Comparison of ENCODE assay signal across 8 cellular contexts in genomic region chr12:120199595-120200306, GRCh38. TPM values are rescaled to one million over a fixed set of nuclear protein-coding genes. Genes with fewer than 3 reads are reported as not detected.
A peak's percentile ranks its signal among the peaks of the same experiment; 100 is the strongest.
DNase-seq lines count a peak whose midpoint lies in the region; ATAC-seq and TF ChIP-seq lines count a peak whose summit lies in the region.

No MANE protein-coding gene starts in this region.

- H2BK15ac ChIP-seq in neuronal stem cell (ENCODE audit: low read length), result no peak overlapping the region

- WGBS in esophagus muscularis mucosa, result 33% methylated on average over 6 of the region's 12 CpGs
- no CpG with 5 or more reads among the region's 12 CpGs for WGBS in neuronal stem cell (ENCODE audit: extremely low coverage in 2 of 2, insufficient read length in 2 of 2, insufficient replicate concordance in 1 of 2), 2 donors

- H3K79me1 ChIP-seq in neuronal stem cell (ENCODE audit: low read depth, low read length), result peaks cover 7% of the 10 kb centered on the region

- no peak overlapping the region for H2AFZ ChIP-seq in neuronal stem cell (ENCODE audit: low read length)

- no peaks in the 10 kb centered on the region for H3K27me3 ChIP-seq in esophagus muscularis mucosa
- no peaks in the 10 kb centered on the region for H3K27me3 ChIP-seq in neuronal stem cell (ENCODE audit: control insufficient read depth in 3 of 3, insufficient read depth in 3 of 3, low read depth in 1 of 3, low read length in 3 of 3)

- H3K4me3 ChIP-seq in esophagus muscularis mucosa (peak overlapping the region; percentile 81 to 98 (median 84)), neuronal stem cell (ENCODE audit: low read length in 2 of 2) (peak overlapping the region; percentile 89 to 96)

- TF ChIP-seq CTCF in esophagus muscularis mucosa (IDR thresholded peaks at IDR 0.05), result no peak

- no peak overlapping the region for H4K91ac ChIP-seq in neuronal stem cell (ENCODE audit: low read depth, low read length, poor library complexity)

- no peak overlapping the region for H3K18ac ChIP-seq in neuronal stem cell (ENCODE audit: low read length)

- no peak overlapping the region for H4K8ac ChIP-seq in neuronal stem cell (ENCODE audit: low read depth, low read length)

- H3K36me3 ChIP-seq in esophagus muscularis mucosa (peaks cover 26 to 44% (median 35%) of the 10 kb centered on the region in 4 donors), neuronal stem cell (replicated peaks in 1 of 2; ENCODE audit: control insufficient read depth in 2 of 2, insufficient read depth in 2 of 2, low read length in 2 of 2) (peaks cover 29 to 48% of the 10 kb centered on the region in 2 donors)

- TF ChIP-seq EP300 in esophagus muscularis mucosa (IDR thresholded peaks at IDR 0.05), result no peak

- H3K14ac ChIP-seq in neuronal stem cell (ENCODE audit: low read length), result no peak overlapping the region

- peak overlapping the region; percentile 75 for H3K4me2 ChIP-seq in neuronal stem cell (ENCODE audit: insufficient read depth, low read length, poor library complexity, severe bottlenecking)

- H3K27ac ChIP-seq in esophagus muscularis mucosa (replicated peaks in 1 of 4) (peak overlapping the region; percentile 79 to 89 (median 87)), neuronal stem cell (replicated peaks; ENCODE audit: low read length) (no peak overlapping the region)

- H2BK5ac ChIP-seq in neuronal stem cell (ENCODE audit: low read length), result no peak overlapping the region

- no peak for ATAC-seq in GM21390 (IDR thresholded peaks at IDR 0.05; ENCODE audit: unreplicated experiment)

- peak overlapping the region; percentile 74 for H3K9ac ChIP-seq in neuronal stem cell (ENCODE audit: low read depth, low read length, poor library complexity)

- DNase-seq in activated effector memory CD4-positive, alpha-beta T cell treated with anti-CD3 and anti-CD28 coated beads, Interleukin-2, amount 50 U/mL, for 16 hours, result peak; percentile 78
- no peak for DNase-seq in activated effector memory CD4-positive, alpha-beta T cell treated with Interleukin-2 at 50 U/mL for 16 hours
- DNase-seq in activated CD4-positive, alpha-beta T cell treated with anti-CD3 and anti-CD28 coated beads, Interleukin-2, amount 50 U/mL, for 1 hour, result peak; percentile 20
- DNase-seq in esophagus muscularis mucosa (ENCODE audit: extremely low spot score) (no peak), neuronal stem cell (ENCODE audit: low spot score) (no peak), iPS-NIHi11 (ENCODE audit: low spot score) (no peak), NCI-H1105 treated with DMSO at 0.1 percent for 48 hours (lab: John Stamatoyannopoulos, UW) (no peak)

- no peaks in the 10 kb centered on the region for H3K9me3 ChIP-seq in esophagus muscularis mucosa
- no peaks in the 10 kb centered on the region for H3K9me3 ChIP-seq in neuronal stem cell (replicated peaks in 1 of 2; ENCODE audit: control insufficient read depth in 2 of 2, insufficient read depth in 1 of 2, low read depth in 1 of 2, low read length in 2 of 2)

- no peak overlapping the region for H2BK12ac ChIP-seq in neuronal stem cell (ENCODE audit: low read length)

- no peak overlapping the region for H2AK5ac ChIP-seq in neuronal stem cell (ENCODE audit: low read depth, low read length)

- no peak for TF ChIP-seq POLR2A in esophagus muscularis mucosa (IDR thresholded peaks at IDR 0.05; ENCODE audit: low read depth)

- no peak overlapping the region for H3K23ac ChIP-seq in neuronal stem cell (ENCODE audit: low read depth, low read length, poor library complexity)

- H3K4me1 ChIP-seq in esophagus muscularis mucosa (peaks cover 23 to 62% (median 51%) of the 10 kb centered on the region in 4 donors), neuronal stem cell (ENCODE audit: control insufficient read depth in 2 of 2, insufficient read depth in 1 of 2, low read depth in 1 of 2, low read length in 2 of 2) (peaks cover 10 to 17% of the 10 kb centered on the region in 2 donors)

- no peak overlapping the region for H2BK120ac ChIP-seq in neuronal stem cell (ENCODE audit: low read depth, low read length)

- H3K4ac ChIP-seq in neuronal stem cell (ENCODE audit: low read length), result no peak overlapping the region

- intact Hi-C loops in esophagus muscularis mucosa (cut with DNase I), result no loop called here

RNA-seq across cellular contexts. Expression of gene RPLP0, which starts 1.2 kb away (rescaled TPM):
- total RNA-seq in esophagus muscularis mucosa, result 1,000 to 10,000 TPM; 2,092 to 2,985 (median 2,271) TPM
- polyA plus RNA-seq in neuronal stem cell (2013, experiment 1 of 2), result 4,689 TPM
- polyA plus RNA-seq in neuronal stem cell (2013, experiment 2 of 2), result 4,697 TPM

RNA-seq across cellular contexts. Expression of gene GCN1, which starts 5.2 kb away (rescaled TPM):
- 10 to 100 TPM; 38.6 to 94.6 (median 49.3) TPM for total RNA-seq in esophagus muscularis mucosa
- 20.7 TPM for polyA plus RNA-seq in neuronal stem cell (2013, experiment 1 of 2)
- polyA plus RNA-seq in neuronal stem cell (2013, experiment 2 of 2), result 19.8 TPM

Comparison
In these comparisons a context has a peak if more than half of its experiments do, and no peak if none do; other contexts are left out.
1. DNase-seq: peak in activated effector memory CD4-positive, alpha-beta T cell treated with anti-CD3 and anti-CD28 coated beads, Interleukin-2, amount 50 U/mL, for 16 hours (single experiment) and activated CD4-positive, alpha-beta T cell treated with anti-CD3 and anti-CD28 coated beads, Interleukin-2, amount 50 U/mL, for 1 hour (single experiment); none in activated effector memory CD4-positive, alpha-beta T cell treated with Interleukin-2 at 50 U/mL for 16 hours (single experiment), esophagus muscularis mucosa (single experiment), neuronal stem cell (single experiment), iPS-NIHi11 (single experiment) and NCI-H1105 treated with DMSO at 0.1 percent for 48 hours (single experiment).